23 cellular contexts compared by ENCODE assay signal in the genomic region with DNA sequence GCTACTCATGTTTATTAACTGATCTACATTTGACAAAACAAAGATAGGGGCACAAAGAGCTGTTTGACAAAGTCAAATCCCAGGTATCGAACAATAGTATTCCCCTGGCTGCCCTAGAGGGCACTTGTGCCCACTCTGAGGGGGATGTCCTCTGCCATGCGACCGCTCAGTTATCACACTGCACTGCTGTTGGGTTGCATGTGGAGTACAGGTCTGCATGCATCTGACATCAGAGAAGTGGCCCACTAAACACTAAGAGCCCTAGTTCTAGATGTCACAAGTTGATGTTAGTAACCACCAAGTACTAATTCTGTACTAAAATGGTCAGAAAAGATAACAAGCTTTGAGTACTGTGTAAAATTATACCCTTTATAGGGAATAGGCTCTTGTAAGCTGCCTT. TPM values are rescaled to one million over a fixed set of nuclear protein-coding genes. Genes with fewer than 3 reads are reported as not detected.
"Had no signal": no experiment of that assay in that cellular context is flagged by ENCODE, and none has a peak within 500 bp of the region (broad histone marks: within the 10 kb centered on the region; RNA-seq: fewer than 3 reads in every experiment).

No MANE protein-coding gene starts in this region.

- H3K27me3 Mint-ChIP-seq: progenitor cell of endocrine pancreas, type B pancreatic cell had no signal

- H3K4me1 ChIP-seq: colonic mucosa, esophagus squamous epithelium, pancreas, spleen, stomach had no signal

- H3K27me3 ChIP-seq: colonic mucosa, esophagus squamous epithelium, pancreas, spleen, stomach had no signal

- H3K9me3 Mint-ChIP-seq: immature natural killer cell, type B pancreatic cell had no signal

- ATAC-seq: left colon, mucosa of descending colon, pancreas, right cardiac atrium had no signal

- H3K4me3 Mint-ChIP-seq: immature natural killer cell, nephron, type B pancreatic cell had no signal

- H3K4me3 ChIP-seq: colonic mucosa, esophagus squamous epithelium, mucosa of descending colon, pancreas, spleen, stomach had no signal

- FAIRE-seq: keratinocyte, pancreas, urothelium cell line had no signal

- DNase-seq: colonic mucosa; dermis blood vessel endothelial cell; esophagus squamous epithelium; foreskin fibroblast; immature natural killer cell; left colon; mucosa of descending colon; occipital lobe; pancreas; right cardiac atrium; spleen; stimulated activated CD4-positive, alpha-beta T cell treated with anti-CD3 and anti-CD28 coated beads, Interleukin-15, amount 100 ng/mL, for 24 hours; stimulated activated CD4-positive, alpha-beta T cell treated with anti-CD3 and anti-CD28 coated beads, Interleukin-2, amount 100 ng/mL, for 24 hours; stimulated activated CD4-positive, alpha-beta T cell treated with anti-CD3 and anti-CD28 coated beads, Interleukin-4, amount 100 ng/mL, for 4 hours; stimulated activated naive CD4-positive, alpha-beta T cell; stomach; substantia nigra had no signal

- H3K27ac Mint-ChIP-seq: nephron, progenitor cell of endocrine pancreas, type B pancreatic cell had no signal

- H3K27ac ChIP-seq: colonic mucosa, esophagus squamous epithelium, pancreas, spleen, stomach had no signal

- H3K4me1 Mint-ChIP-seq: immature natural killer cell, nephron had no signal

- H3K9me3 ChIP-seq: colonic mucosa, esophagus squamous epithelium, mucosa of descending colon, pancreas, stomach had no signal

RNA-seq across cellular contexts. Expression of gene FLACC1, which starts 20.1 kb away (rescaled TPM):
- total RNA-seq: epithelial cell of proximal tubule had no signal
